Comparison of ENCODE assay signal across 9 cellular contexts in the genomic region with DNA sequence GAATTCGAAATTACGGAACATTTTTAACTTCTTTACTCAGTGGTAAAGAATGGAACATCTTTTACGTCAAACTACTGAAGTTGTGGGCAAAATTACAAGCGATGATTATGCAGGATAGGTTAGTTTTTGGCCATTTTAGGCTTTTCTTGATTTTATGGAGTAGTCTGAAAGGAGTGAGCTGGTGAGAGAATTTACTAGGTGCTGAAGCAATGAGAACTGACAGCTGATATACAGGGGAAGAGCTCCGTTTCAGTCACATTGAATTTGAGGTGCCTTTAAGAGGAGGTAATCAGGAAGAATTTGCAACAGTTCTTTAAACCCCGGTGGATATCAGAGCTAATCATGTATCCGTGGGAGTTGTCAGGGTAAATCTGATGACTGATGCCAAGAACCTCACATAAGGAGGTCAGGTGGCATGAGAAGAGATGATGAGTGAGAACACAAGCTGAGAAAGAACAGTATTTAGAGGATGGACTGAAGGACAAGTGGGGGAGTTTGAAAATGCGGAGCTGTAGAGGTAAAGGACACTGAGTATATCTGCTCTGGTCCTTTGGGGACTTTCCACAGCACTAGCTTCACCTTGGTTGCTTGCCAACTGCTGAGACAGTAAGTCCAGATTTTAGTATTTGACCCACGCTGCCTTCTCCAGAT.
A peak's percentile ranks its signal among the peaks of the same experiment; 100 is the strongest.
DNase-seq lines count a peak whose midpoint lies in the region; ATAC-seq and TF ChIP-seq lines count a peak whose summit lies in the region.
"Had no signal": no experiment of that assay in that cellular context is flagged by ENCODE, and none has a peak within 500 bp of the region (broad histone marks: within the 10 kb centered on the region; RNA-seq: fewer than 3 reads in every experiment).

No MANE protein-coding gene starts in this region.

- TF ChIP-seq CTCF in natural killer cell (IDR thresholded peaks at IDR 0.05) (no peak), tibial artery (IDR thresholded peaks at IDR 0.05) (no peak), vagina (IDR thresholded peaks at IDR 0.05) (no peak)

- intact Hi-C loops in natural killer cell (cut with micrococcal nuclease) = no loop called here
- intact Hi-C loops in tibial artery (cut with DNase I; ENCODE audit: low total_unique reads) = no loop called here
- intact Hi-C loops in vagina (cut with DNase I) = no loop called here

- H3K4me1 Mint-ChIP-seq in natural killer cell treated with Interleukin-12 subunit alpha and Interleukin-12 subunit beta and Interleukin-15 and Interleukin-18, amount 100 ng/mL, for 72 hours (ENCODE audit: low read depth in 2 of 2) = peaks cover 0 to 19% of the 10 kb centered on the region in 2 donors
- H3K4me1 Mint-ChIP-seq in natural killer cell = no peaks in the 10 kb centered on the region
- peaks cover 25% of the 10 kb centered on the region for H3K4me1 Mint-ChIP-seq in stimulated activated naive CD8-positive, alpha-beta T cell treated with anti-CD3 and anti-CD28 coated beads, Interleukin-15, amount 100 ng/mL, for 72 hours

- H3K9me3 Mint-ChIP-seq in natural killer cell treated with Interleukin-12 subunit alpha and Interleukin-12 subunit beta and Interleukin-15 and Interleukin-18, amount 100 ng/mL, for 72 hours = no peaks in the 10 kb centered on the region
- H3K9me3 Mint-ChIP-seq in natural killer cell = no peaks in the 10 kb centered on the region
- no peaks in the 10 kb centered on the region for H3K9me3 Mint-ChIP-seq in stimulated activated naive CD8-positive, alpha-beta T cell treated with anti-CD3 and anti-CD28 coated beads, Interleukin-15, amount 100 ng/mL, for 72 hours

- ATAC-seq in natural killer cell treated with Interleukin-12 subunit alpha and Interleukin-12 subunit beta and Interleukin-15 and Interleukin-18, amount 100 ng/mL, for 72 hours = peak in 1 of 2 donors; percentile 56
- ATAC-seq in natural killer cell (no peak), HG02840 (IDR thresholded peaks at IDR 0.05; ENCODE audit: low FRiP score, unreplicated experiment) (peak; percentile 82)
- ATAC-seq in stimulated activated naive CD8-positive, alpha-beta T cell treated with anti-CD3 and anti-CD28 coated beads, Interleukin-15, amount 100 ng/mL, for 72 hours = peak; percentile 68

- no peaks in the 10 kb centered on the region for H3K36me3 Mint-ChIP-seq in natural killer cell treated with Interleukin-12 subunit alpha and Interleukin-12 subunit beta and Interleukin-15 and Interleukin-18, amount 100 ng/mL, for 72 hours
- no peaks in the 10 kb centered on the region for H3K36me3 Mint-ChIP-seq in natural killer cell

- H3K27ac ChIP-seq in tibial artery (no peak overlapping the region), vagina (no peak overlapping the region)

- peak overlapping the region in 1 of 2 donors; percentile 54 for H3K27ac Mint-ChIP-seq in natural killer cell treated with Interleukin-12 subunit alpha and Interleukin-12 subunit beta and Interleukin-15 and Interleukin-18, amount 100 ng/mL, for 72 hours
- H3K27ac Mint-ChIP-seq in natural killer cell = no peak overlapping the region
- peak overlapping the region; percentile 63 to 77 for H3K27ac Mint-ChIP-seq in stimulated activated naive CD8-positive, alpha-beta T cell treated with anti-CD3 and anti-CD28 coated beads, Interleukin-15, amount 100 ng/mL, for 72 hours

- H3K4me3 ChIP-seq in tibial artery (no peak overlapping the region), vagina (no peak overlapping the region)

- peaks cover 0 to 5% (median 0%) of the 10 kb centered on the region in 4 donors for H3K4me1 ChIP-seq in tibial artery
- peaks cover 20% of the 10 kb centered on the region for H3K4me1 ChIP-seq in vagina

- H3K36me3 ChIP-seq in tibial artery (no peaks in the 10 kb centered on the region), vagina (no peaks in the 10 kb centered on the region)

- peak overlapping the region; percentile 70 for H3K4me3 Mint-ChIP-seq in natural killer cell treated with Interleukin-12 subunit alpha and Interleukin-12 subunit beta and Interleukin-15 and Interleukin-18, amount 100 ng/mL, for 72 hours
- H3K4me3 Mint-ChIP-seq in natural killer cell = no peak overlapping the region
- peak overlapping the region; percentile 42 to 47 for H3K4me3 Mint-ChIP-seq in stimulated activated naive CD8-positive, alpha-beta T cell treated with anti-CD3 and anti-CD28 coated beads, Interleukin-15, amount 100 ng/mL, for 72 hours

- H3K9me3 ChIP-seq in tibial artery (no peaks in the 10 kb centered on the region), vagina (no peaks in the 10 kb centered on the region)

- DNase-seq in natural killer cell treated with Interleukin-12 subunit alpha and Interleukin-12 subunit beta and Interleukin-15 and Interleukin-18, amount 100 ng/mL, for 72 hours (ENCODE audit: low spot score) = no peak
- no peak for DNase-seq in natural killer cell
- DNase-seq in RPMI7951 (ENCODE audit: low read depth) = peak; percentile 20
- peak; percentile 2 to 11 for DNase-seq in stimulated activated naive CD8-positive, alpha-beta T cell treated with anti-CD3 and anti-CD28 coated beads, Interleukin-15, amount 100 ng/mL, for 72 hours
- DNase-seq in tibial artery = no peak
- DNase-seq in effector CD8-positive, alpha-beta T cell (lab: John Stamatoyannopoulos, UW) = no peak
- DNase-seq in vagina (ENCODE audit: extremely low spot score in 2 of 2) = no peak
- DNase-seq: NCI-H1105 treated with DMSO at 0.1 percent for 48 hours had no signal

- no peak for TF ChIP-seq POLR2A in vagina (IDR thresholded peaks at IDR 0.05)

- H3K27me3 ChIP-seq in tibial artery (no peaks in the 10 kb centered on the region), vagina (no peaks in the 10 kb centered on the region)

- H3K27me3 Mint-ChIP-seq in natural killer cell treated with Interleukin-12 subunit alpha and Interleukin-12 subunit beta and Interleukin-15 and Interleukin-18, amount 100 ng/mL, for 72 hours = peaks cover 5 to 12% of the 10 kb centered on the region in 2 donors
- peaks cover 6 to 8% of the 10 kb centered on the region in 2 donors for H3K27me3 Mint-ChIP-seq in natural killer cell (ENCODE audit: low read depth in 2 of 2)
- peaks cover 46% of the 10 kb centered on the region for H3K27me3 Mint-ChIP-seq in stimulated activated naive CD8-positive, alpha-beta T cell treated with anti-CD3 and anti-CD28 coated beads, Interleukin-15, amount 100 ng/mL, for 72 hours

Comparison
In these comparisons a context has a peak if more than half of its experiments do, and no peak if none do; other contexts are left out.
1. ATAC-seq: peak in HG02840 (single experiment) and stimulated activated naive CD8-positive, alpha-beta T cell treated with anti-CD3 and anti-CD28 coated beads, Interleukin-15, amount 100 ng/mL, for 72 hours (single experiment); none in natural killer cell (0 of 3).
2. DNase-seq: peak in RPMI7951 (single experiment) and stimulated activated naive CD8-positive, alpha-beta T cell treated with anti-CD3 and anti-CD28 coated beads, Interleukin-15, amount 100 ng/mL, for 72 hours (2 of 2); none in natural killer cell treated with Interleukin-12 subunit alpha and Interleukin-12 subunit beta and Interleukin-15 and Interleukin-18, amount 100 ng/mL, for 72 hours (single experiment), natural killer cell (single experiment), tibial artery (0 of 2), effector CD8-positive, alpha-beta T cell (single experiment) and vagina (0 of 2).
3. H3K27ac Mint-ChIP-seq: peak in stimulated activated naive CD8-positive, alpha-beta T cell treated with anti-CD3 and anti-CD28 coated beads, Interleukin-15, amount 100 ng/mL, for 72 hours (2 of 2); none in natural killer cell (0 of 2).